Comparison of ENCODE assay signal across 1 cellular context in genomic region chr2:215432759-215433594, GRCh38.
TF ChIP-seq lines count a peak whose summit lies in the region.

No MANE protein-coding gene starts in this region.

TF ChIP-seq in HepG2, 621 proteins besides CTCF, POLR2A, EP300 and RAD21 (continued from another document and continues in another):
- TF ChIP-seq, protein P1, sequence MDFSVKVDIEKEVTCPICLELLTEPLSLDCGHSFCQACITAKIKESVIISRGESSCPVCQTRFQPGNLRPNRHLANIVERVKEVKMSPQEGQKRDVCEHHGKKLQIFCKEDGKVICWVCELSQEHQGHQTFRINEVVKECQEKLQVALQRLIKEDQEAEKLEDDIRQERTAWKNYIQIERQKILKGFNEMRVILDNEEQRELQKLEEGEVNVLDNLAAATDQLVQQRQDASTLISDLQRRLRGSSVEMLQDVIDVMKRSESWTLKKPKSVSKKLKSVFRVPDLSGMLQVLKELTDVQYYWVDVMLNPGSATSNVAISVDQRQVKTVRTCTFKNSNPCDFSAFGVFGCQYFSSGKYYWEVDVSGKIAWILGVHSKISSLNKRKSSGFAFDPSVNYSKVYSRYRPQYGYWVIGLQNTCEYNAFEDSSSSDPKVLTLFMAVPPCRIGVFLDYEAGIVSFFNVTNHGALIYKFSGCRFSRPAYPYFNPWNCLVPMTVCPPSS (IDR thresholded peaks at IDR 0.05): no peak
- TF ChIP-seq ZNF225 (CRISPR knock-in tag; IDR thresholded peaks at IDR 0.05): no peak
- no peak for TF ChIP-seq CCAR2 (optimal IDR thresholded peaks at IDR 0.05; ENCODE audit: low read depth, low read length)
- TF ChIP-seq, protein P2, sequence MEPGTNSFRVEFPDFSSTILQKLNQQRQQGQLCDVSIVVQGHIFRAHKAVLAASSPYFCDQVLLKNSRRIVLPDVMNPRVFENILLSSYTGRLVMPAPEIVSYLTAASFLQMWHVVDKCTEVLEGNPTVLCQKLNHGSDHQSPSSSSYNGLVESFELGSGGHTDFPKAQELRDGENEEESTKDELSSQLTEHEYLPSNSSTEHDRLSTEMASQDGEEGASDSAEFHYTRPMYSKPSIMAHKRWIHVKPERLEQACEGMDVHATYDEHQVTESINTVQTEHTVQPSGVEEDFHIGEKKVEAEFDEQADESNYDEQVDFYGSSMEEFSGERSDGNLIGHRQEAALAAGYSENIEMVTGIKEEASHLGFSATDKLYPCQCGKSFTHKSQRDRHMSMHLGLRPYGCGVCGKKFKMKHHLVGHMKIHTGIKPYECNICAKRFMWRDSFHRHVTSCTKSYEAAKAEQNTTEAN (CRISPR knock-in tag; conservative IDR thresholded peaks at IDR 0.05): no peak
- TF ChIP-seq GTF3A (CRISPR knock-in tag; conservative IDR thresholded peaks at IDR 0.05): no peak
- no peak for TF ChIP-seq DPF2 (CRISPR knock-in tag; IDR thresholded peaks at IDR 0.05; ENCODE audit: borderline replicate concordance, low read depth)
- TF ChIP-seq ZIK1 (CRISPR knock-in tag; IDR thresholded peaks at IDR 0.05; ENCODE audit: borderline replicate concordance, low read depth): no peak
- 0 out of 2 replicates have a peak, but pooled peaks have one; percentile 1 for TF ChIP-seq SMAD3 (CRISPR knock-in tag; IDR thresholded peaks at IDR 0.05)
- no peak for TF ChIP-seq CBX1 (IDR thresholded peaks at IDR 0.05; ENCODE audit: low read depth)
- no peak for TF ChIP-seq THYN1 (CRISPR knock-in tag; IDR thresholded peaks at IDR 0.05; ENCODE audit: borderline replicate concordance, low read depth)
- TF ChIP-seq ARID2 (CRISPR knock-in tag; IDR thresholded peaks at IDR 0.05; ENCODE audit: borderline replicate concordance): no peak
- TF ChIP-seq TCF7L2 (IDR thresholded peaks at IDR 0.05; ENCODE audit: low read depth, low read length): no peak
- peak; percentile 94 for TF ChIP-seq PAF1 (CRISPR knock-in tag; IDR thresholded peaks at IDR 0.05)
- no peak for TF ChIP-seq NCOR1 (IDR thresholded peaks at IDR 0.05; ENCODE audit: borderline replicate concordance, low read length)
- TF ChIP-seq, protein P3, sequence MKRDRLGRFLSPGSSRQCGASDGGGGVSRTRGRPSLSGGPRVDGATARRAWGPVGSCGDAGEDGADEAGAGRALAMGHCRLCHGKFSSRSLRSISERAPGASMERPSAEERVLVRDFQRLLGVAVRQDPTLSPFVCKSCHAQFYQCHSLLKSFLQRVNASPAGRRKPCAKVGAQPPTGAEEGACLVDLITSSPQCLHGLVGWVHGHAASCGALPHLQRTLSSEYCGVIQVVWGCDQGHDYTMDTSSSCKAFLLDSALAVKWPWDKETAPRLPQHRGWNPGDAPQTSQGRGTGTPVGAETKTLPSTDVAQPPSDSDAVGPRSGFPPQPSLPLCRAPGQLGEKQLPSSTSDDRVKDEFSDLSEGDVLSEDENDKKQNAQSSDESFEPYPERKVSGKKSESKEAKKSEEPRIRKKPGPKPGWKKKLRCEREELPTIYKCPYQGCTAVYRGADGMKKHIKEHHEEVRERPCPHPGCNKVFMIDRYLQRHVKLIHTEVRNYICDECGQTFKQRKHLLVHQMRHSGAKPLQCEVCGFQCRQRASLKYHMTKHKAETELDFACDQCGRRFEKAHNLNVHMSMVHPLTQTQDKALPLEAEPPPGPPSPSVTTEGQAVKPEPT (CRISPR knock-in tag; IDR thresholded peaks at IDR 0.05; ENCODE audit: low read depth): no peak
- no peak for TF ChIP-seq TRAFD1 (CRISPR knock-in tag; IDR thresholded peaks at IDR 0.05; ENCODE audit: borderline replicate concordance)
- TF ChIP-seq ZNF138 (CRISPR knock-in tag; IDR thresholded peaks at IDR 0.05; ENCODE audit: low read depth): no peak
- no peak for TF ChIP-seq ZNF333 (CRISPR knock-in tag; IDR thresholded peaks at IDR 0.05; ENCODE audit: borderline replicate concordance)
- TF ChIP-seq JDP2 (CRISPR knock-in tag; IDR thresholded peaks at IDR 0.05; ENCODE audit: borderline replicate concordance): no peak
- TF ChIP-seq, protein P4, sequence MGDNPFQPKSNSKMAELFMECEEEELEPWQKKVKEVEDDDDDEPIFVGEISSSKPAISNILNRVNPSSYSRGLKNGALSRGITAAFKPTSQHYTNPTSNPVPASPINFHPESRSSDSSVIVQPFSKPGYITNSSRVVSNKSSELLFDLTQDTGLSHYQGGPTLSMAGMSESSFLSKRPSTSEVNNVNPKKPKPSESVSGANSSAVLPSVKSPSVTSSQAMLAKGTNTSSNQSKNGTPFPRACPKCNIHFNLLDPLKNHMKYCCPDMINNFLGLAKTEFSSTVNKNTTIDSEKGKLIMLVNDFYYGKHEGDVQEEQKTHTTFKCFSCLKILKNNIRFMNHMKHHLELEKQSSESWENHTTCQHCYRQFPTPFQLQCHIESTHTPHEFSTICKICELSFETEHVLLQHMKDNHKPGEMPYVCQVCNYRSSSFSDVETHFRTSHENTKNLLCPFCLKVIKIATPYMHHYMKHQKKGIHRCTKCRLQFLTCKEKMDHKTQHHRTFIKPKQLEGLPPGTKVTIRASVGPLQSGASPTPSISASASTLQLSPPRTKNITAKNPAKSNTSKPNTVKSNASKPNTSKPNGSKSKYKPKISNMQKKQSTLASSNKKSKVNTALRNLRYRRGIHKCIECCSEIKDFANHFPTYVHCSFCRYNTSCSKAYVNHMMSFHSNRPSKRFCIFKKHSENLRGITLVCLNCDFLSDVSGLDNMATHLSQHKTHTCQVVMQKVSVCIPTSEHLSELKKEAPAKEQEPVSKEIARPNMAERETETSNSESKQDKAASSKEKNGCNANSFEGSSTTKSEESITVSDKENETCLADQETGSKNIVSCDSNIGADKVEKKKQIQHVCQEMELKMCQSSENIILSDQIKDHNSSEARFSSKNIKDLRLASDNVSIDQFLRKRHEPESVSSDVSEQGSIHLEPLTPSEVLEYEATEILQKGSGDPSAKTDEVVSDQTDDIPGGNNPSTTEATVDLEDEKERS (CRISPR knock-in tag; IDR thresholded peaks at IDR 0.05): peak; percentile 57; the same call in 1 of the 2 replicates
- TF ChIP-seq, protein P5, sequence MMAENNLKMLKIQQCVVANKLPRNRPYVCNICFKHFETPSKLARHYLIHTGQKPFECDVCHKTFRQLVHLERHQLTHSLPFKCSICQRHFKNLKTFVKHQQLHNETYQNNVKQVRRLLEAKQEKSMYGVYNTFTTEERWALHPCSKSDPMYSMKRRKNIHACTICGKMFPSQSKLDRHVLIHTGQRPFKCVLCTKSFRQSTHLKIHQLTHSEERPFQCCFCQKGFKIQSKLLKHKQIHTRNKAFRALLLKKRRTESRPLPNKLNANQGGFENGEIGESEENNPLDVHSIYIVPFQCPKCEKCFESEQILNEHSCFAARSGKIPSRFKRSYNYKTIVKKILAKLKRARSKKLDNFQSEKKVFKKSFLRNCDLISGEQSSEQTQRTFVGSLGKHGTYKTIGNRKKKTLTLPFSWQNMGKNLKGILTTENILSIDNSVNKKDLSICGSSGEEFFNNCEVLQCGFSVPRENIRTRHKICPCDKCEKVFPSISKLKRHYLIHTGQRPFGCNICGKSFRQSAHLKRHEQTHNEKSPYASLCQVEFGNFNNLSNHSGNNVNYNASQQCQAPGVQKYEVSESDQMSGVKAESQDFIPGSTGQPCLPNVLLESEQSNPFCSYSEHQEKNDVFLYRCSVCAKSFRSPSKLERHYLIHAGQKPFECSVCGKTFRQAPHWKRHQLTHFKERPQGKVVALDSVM (CRISPR knock-in tag; IDR thresholded peaks at IDR 0.05): no peak
- no peak for TF ChIP-seq ZNF264 (CRISPR knock-in tag; IDR thresholded peaks at IDR 0.05)
- TF ChIP-seq XBP1 (CRISPR knock-in tag; IDR thresholded peaks at IDR 0.05): no peak
- no peak for TF ChIP-seq ATF1 (CRISPR knock-in tag; IDR thresholded peaks at IDR 0.05)
- TF ChIP-seq PHF5A (CRISPR knock-in tag; IDR thresholded peaks at IDR 0.05; ENCODE audit: low read depth, unreplicated experiment): no peak
- TF ChIP-seq, protein P6, sequence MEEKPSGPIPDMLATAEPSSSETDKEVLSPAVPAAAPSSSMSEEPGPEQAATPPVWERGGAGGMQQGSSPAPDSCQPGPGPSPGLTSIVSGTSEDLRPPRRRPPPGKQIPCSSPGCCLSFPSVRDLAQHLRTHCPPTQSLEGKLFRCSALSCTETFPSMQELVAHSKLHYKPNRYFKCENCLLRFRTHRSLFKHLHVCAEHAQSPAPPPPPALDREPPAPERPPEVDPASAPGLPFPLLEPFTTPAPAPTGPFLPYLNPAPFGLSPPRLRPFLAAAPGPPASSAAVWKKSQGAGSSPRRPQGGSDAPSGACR (CRISPR knock-in tag; IDR thresholded peaks at IDR 0.05): 0 out of 2 replicates have a peak, but pooled peaks have one; percentile 32
- TF ChIP-seq MLXIP (CRISPR knock-in tag; IDR thresholded peaks at IDR 0.05; ENCODE audit: borderline replicate concordance): no peak
- no peak for TF ChIP-seq U2AF1 (optimal IDR thresholded peaks at IDR 0.05; ENCODE audit: low read depth, low read length)
- TF ChIP-seq KMT2A (CRISPR knock-in tag; IDR thresholded peaks at IDR 0.05): no peak; the same call in 1 of the 2 replicates
- TF ChIP-seq ZNF790 (CRISPR knock-in tag; IDR thresholded peaks at IDR 0.05; ENCODE audit: borderline replicate concordance): no peak
- no peak for TF ChIP-seq REL (CRISPR knock-in tag; conservative IDR thresholded peaks at IDR 0.05)
- 0 out of 2 replicates have a peak, but pooled peaks have one; percentile 18 for TF ChIP-seq ZNF644 (CRISPR knock-in tag; IDR thresholded peaks at IDR 0.05; ENCODE audit: low read depth)
- TF ChIP-seq, protein P7, sequence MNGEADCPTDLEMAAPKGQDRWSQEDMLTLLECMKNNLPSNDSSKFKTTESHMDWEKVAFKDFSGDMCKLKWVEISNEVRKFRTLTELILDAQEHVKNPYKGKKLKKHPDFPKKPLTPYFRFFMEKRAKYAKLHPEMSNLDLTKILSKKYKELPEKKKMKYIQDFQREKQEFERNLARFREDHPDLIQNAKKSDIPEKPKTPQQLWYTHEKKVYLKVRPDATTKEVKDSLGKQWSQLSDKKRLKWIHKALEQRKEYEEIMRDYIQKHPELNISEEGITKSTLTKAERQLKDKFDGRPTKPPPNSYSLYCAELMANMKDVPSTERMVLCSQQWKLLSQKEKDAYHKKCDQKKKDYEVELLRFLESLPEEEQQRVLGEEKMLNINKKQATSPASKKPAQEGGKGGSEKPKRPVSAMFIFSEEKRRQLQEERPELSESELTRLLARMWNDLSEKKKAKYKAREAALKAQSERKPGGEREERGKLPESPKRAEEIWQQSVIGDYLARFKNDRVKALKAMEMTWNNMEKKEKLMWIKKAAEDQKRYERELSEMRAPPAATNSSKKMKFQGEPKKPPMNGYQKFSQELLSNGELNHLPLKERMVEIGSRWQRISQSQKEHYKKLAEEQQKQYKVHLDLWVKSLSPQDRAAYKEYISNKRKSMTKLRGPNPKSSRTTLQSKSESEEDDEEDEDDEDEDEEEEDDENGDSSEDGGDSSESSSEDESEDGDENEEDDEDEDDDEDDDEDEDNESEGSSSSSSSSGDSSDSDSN (CRISPR knock-in tag; IDR thresholded peaks at IDR 0.05): 0 out of 2 replicates have a peak, but pooled peaks have one; percentile 1
- 0 out of 2 replicates have a peak, but pooled peaks have one; percentile 1 for TF ChIP-seq ZFP82 (CRISPR knock-in tag; IDR thresholded peaks at IDR 0.05; ENCODE audit: borderline replicate concordance)
- no peak for TF ChIP-seq AGO1 (IDR thresholded peaks at IDR 0.05; ENCODE audit: low read depth, low read length, poor library complexity, severe bottlenecking)
- TF ChIP-seq MED1 (CRISPR knock-in tag; IDR thresholded peaks at IDR 0.05): no peak
- TF ChIP-seq PHF8 (CRISPR knock-in tag; IDR thresholded peaks at IDR 0.05): 0 out of 2 replicates have a peak, but pooled peaks have one; percentile 3
- TF ChIP-seq ZSCAN5A (CRISPR knock-in tag; IDR thresholded peaks at IDR 0.05; ENCODE audit: borderline replicate concordance): 0 out of 2 replicates have a peak, but pooled peaks have one; percentile 44
- TF ChIP-seq ZNF563 (CRISPR knock-in tag; IDR thresholded peaks at IDR 0.05): no peak
- no peak for TF ChIP-seq MED13 (CRISPR knock-in tag; IDR thresholded peaks at IDR 0.05)
- no peak for TF ChIP-seq SCMH1 (CRISPR knock-in tag; IDR thresholded peaks at IDR 0.05; ENCODE audit: borderline replicate concordance)
